Comparison of ENCODE assay signal across 16 cellular contexts in the genomic region with DNA sequence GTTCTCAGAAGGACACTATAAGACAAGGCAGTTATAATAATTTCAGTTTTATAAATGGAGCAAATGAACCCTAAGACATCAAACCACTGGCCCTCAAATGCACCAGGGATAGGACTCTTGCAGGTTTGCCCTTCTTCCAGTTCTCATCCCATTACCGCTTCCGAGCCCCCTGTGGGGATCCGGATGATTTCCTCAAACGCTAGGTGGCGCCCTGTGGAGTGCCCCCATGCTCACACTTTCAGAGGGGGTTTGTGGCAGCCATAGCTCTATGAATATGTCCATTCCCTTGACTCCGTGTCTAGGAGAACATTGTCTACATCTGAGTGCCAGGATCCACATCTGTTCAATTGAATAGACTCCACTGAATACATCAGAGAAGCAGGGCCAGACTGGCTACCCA.
A peak's percentile ranks its signal among the peaks of the same experiment; 100 is the strongest.
DNase-seq lines count a peak whose midpoint lies in the region; ATAC-seq, FAIRE-seq and TF ChIP-seq lines count a peak whose summit lies in the region.
"Had no signal": no experiment of that assay in that cellular context is flagged by ENCODE, and none has a peak within 500 bp of the region (broad histone marks: within the 10 kb centered on the region; RNA-seq: fewer than 3 reads in every experiment).

No MANE protein-coding gene starts in this region.

- H2AFZ ChIP-seq in H9 (ENCODE audit: low read length) (no peak overlapping the region), GM12878 (ENCODE audit: control insufficient read depth, low read depth, low read length) (no peak overlapping the region)

- TF ChIP-seq POLR2A in GM12878 (IDR thresholded peaks at IDR 0.05; ENCODE audit: low read depth, low read length) = no peak
- TF ChIP-seq POLR2A in adrenal gland (IDR thresholded peaks at IDR 0.05) = no peak

- CTCF ChIA-PET in GM12878 (lab: Yijun Ruan, JAX) = interaction anchor here (0.6 kb wide), 1 partner anchor 66 kb away, joined by 3 read pairs; no protein-coding TSS in a partner anchor

- no peak overlapping the region for H2BK120ac ChIP-seq in H9 (ENCODE audit: low read depth, low read length, poor library complexity, severe bottlenecking)

- no peaks in the 10 kb centered on the region; the same call in 1 of the 2 replicates for H3K27me3 Mint-ChIP-seq in H9 (ENCODE audit: low read depth)
- H3K27me3 Mint-ChIP-seq: activated CD4-positive, alpha-beta T cell treated with anti-CD3 and anti-CD28 coated beads, Interleukin-2, amount 10 ng/mL, durations not matched to agents 7 days and 5 days; T-helper 17 cell had no signal

- H3K9me3 ChIP-seq in H9 (ENCODE audit: control insufficient read depth, low read depth, low read length) = no peaks in the 10 kb centered on the region
- H3K9me3 ChIP-seq in GM12878 (replicated peaks; ENCODE audit: control insufficient read depth, insufficient read depth, low read length) = no peaks in the 10 kb centered on the region
- no peaks in the 10 kb centered on the region for H3K9me3 ChIP-seq in adrenal gland (replicated peaks in 1 of 3)

- H4K20me1 ChIP-seq in H9 (ENCODE audit: control insufficient read depth, insufficient read depth, insufficient read length) = no peaks in the 10 kb centered on the region
- no peaks in the 10 kb centered on the region for H4K20me1 ChIP-seq in GM12878 (ENCODE audit: control insufficient read depth, insufficient read depth)

- no peak overlapping the region for H4K8ac ChIP-seq in H9 (replicated peaks; ENCODE audit: insufficient read length, low read depth, low read length)

- no peaks in the 10 kb centered on the region for H3K23me2 ChIP-seq in H9 (ENCODE audit: insufficient read length, low read depth, low read length, poor library complexity, severe bottlenecking)

- no peak overlapping the region for H3K14ac ChIP-seq in H9 (ENCODE audit: insufficient read depth, low read length)

- BruUV-seq in GM12878 (replicated peaks; lab: Mats Ljungman, UMichigan) = no TSS peak

- ATAC-seq in GM12878 (no peak), GM18511 (IDR thresholded peaks at IDR 0.05; ENCODE audit: unreplicated experiment) (no peak)
- ATAC-seq: mucosa of descending colon, T-helper 17 cell had no signal

- no peak for TF ChIP-seq EP300 in GM12878 (IDR thresholded peaks at IDR 0.05; ENCODE audit: borderline replicate concordance in 1 of 2, control insufficient read depth in 1 of 2, low read depth in 2 of 2, low read length in 2 of 2)

- 0 out of 4 replicates have a peak, but pooled peaks cover 0 to 3% of the 10 kb centered on the region in 2 experiments for H3K4me1 Mint-ChIP-seq in H9
- H3K4me1 Mint-ChIP-seq: activated CD4-positive, alpha-beta T cell treated with anti-CD3 and anti-CD28 coated beads, Interleukin-2, amount 10 ng/mL, durations not matched to agents 7 days and 5 days; T-helper 17 cell had no signal

- H3K4me3 ChIP-seq in GM12878 = no peak overlapping the region
- no peak overlapping the region for H3K4me3 ChIP-seq in kidney epithelial cell (ENCODE audit: low read depth, low read length)
- H3K4me3 ChIP-seq in adrenal gland = no peak overlapping the region
- H3K4me3 ChIP-seq: mucosa of descending colon had no signal

- no peak overlapping the region for H3K9ac ChIP-seq in H9 (ENCODE audit: extremely low read depth, insufficient read length, low read length)
- no peak overlapping the region for H3K9ac ChIP-seq in GM12878 (ENCODE audit: control insufficient read depth, insufficient read depth, low read length)
- H3K9ac ChIP-seq: KMS-11 had no signal

- POLR2A ChIA-PET in GM12878 (lab: Charles Lee) = no interaction called here

- H3K23ac ChIP-seq in H9 (ENCODE audit: insufficient read length, low read depth, low read length) = no peak overlapping the region

- H3K4me3 Mint-ChIP-seq in H9 = no peak overlapping the region
- H3K4me3 Mint-ChIP-seq: activated CD4-positive, alpha-beta T cell treated with anti-CD3 and anti-CD28 coated beads, Interleukin-2, amount 10 ng/mL, durations not matched to agents 7 days and 5 days; T-helper 17 cell had no signal

- H3K56ac ChIP-seq in H9 (ENCODE audit: insufficient read length, low read depth, low read length) = no peak overlapping the region

- H3K79me2 ChIP-seq in H9 (ENCODE audit: insufficient read depth, low read length) = no peaks in the 10 kb centered on the region; the same call in 1 of the 2 replicates
- no peaks in the 10 kb centered on the region for H3K79me2 ChIP-seq in GM12878 (ENCODE audit: control insufficient read depth, insufficient read depth, low read length)

- H3K36me3 ChIP-seq in GM12878 (ENCODE audit: control insufficient read depth in 2 of 2, insufficient read depth in 2 of 2, low read length in 1 of 2) (no peaks in the 10 kb centered on the region), kidney epithelial cell (ENCODE audit: control insufficient read depth, insufficient read depth, low read length) (no peaks in the 10 kb centered on the region), adrenal gland (replicated peaks in 1 of 2) (no peaks in the 10 kb centered on the region)

- no peak overlapping the region for H2BK20ac ChIP-seq in H9 (ENCODE audit: low read depth, low read length, poor library complexity, severe bottlenecking)

- H4K91ac ChIP-seq in H9 (ENCODE audit: insufficient read length, low read depth, low read length) = no peak overlapping the region

- RAD21 ChIA-PET in GM12878 (lab: Charles Lee; ENCODE audit: unreplicated experiment) = no interaction called here

- H2BK15ac ChIP-seq in H9 (ENCODE audit: low read depth, low read length) = no peak overlapping the region

- no peak overlapping the region for H2BK12ac ChIP-seq in H9 (ENCODE audit: insufficient read length, low read depth, low read length)

- no peak overlapping the region for H3K18ac ChIP-seq in H9 (ENCODE audit: insufficient read length, low read depth, low read length)

- H2BK5ac ChIP-seq in H9 (ENCODE audit: insufficient read length, low read length) = no peak overlapping the region

- no peaks in the 10 kb centered on the region for H3K36me3 Mint-ChIP-seq in H9 (ENCODE audit: insufficient read depth in 1 of 3, low read depth in 3 of 3)

- TF ChIP-seq CTCF in D721Med (IDR thresholded peaks at IDR 0.05; ENCODE audit: insufficient read depth, missing control alignments) (peak; percentile 20), H9 (conservative IDR thresholded peaks at IDR 0.05) (peak; percentile 71), GM12878 (IDR thresholded peaks at IDR 0.05 in 2 of 3, conservative IDR thresholded peaks at IDR 0.05 in 1 of 3; ENCODE audit: control insufficient read depth in 2 of 3, extremely low read depth in 1 of 3, insufficient read depth in 1 of 3, low read depth in 3 of 3, low read length in 3 of 3) (peak; percentile 20 to 48 (median 35); a peak in 5 of 6 replicates), kidney epithelial cell (IDR thresholded peaks at IDR 0.05; ENCODE audit: insufficient read depth, low read length, poor library complexity, severe bottlenecking) (peak; percentile 19), adrenal gland (IDR thresholded peaks at IDR 0.05) (no peak)

- H3K9me3 Mint-ChIP-seq in H9 = no peaks in the 10 kb centered on the region

- DNase-seq in D721Med (ENCODE audit: insufficient read length, low spot score) = no peak
- DNase-seq in H9 = peak; percentile 39
- DNase-seq in GM12878 (ENCODE audit: low read depth, low spot score) = no peak
- DNase-seq in kidney epithelial cell (ENCODE audit: low read depth) = no peak
- no peak for DNase-seq in stimulated activated CD4-positive, alpha-beta T cell treated with anti-CD3 and anti-CD28 coated beads, Interleukin-1b, Interleukin-23, amount 100 ng/mL, for 48 hours
- DNase-seq in posterior cingulate gyrus = no peak
- no peak for DNase-seq in adrenal gland
- DNase-seq: activated CD4-positive, alpha-beta T cell treated with anti-CD3 and anti-CD28 coated beads, Interleukin-2, amount 10 ng/mL, durations not matched to agents 7 days and 5 days; central memory CD4-positive, alpha-beta T cell; GDM1; mucosa of descending colon; NCI-H187 treated with DMSO at 0.1 percent for 48 hours; T-helper 17 cell had no signal

- in situ Hi-C loops in GM12878 (cut with MboI) = no loop called here

- no peak overlapping the region for H3T11ph ChIP-seq in H9 (ENCODE audit: low read length)

- H3K4me2 ChIP-seq in H9 (ENCODE audit: insufficient read depth, insufficient read length, low read length) (no peak overlapping the region), GM12878 (ENCODE audit: control insufficient read depth, insufficient read depth) (no peak overlapping the region)
- H3K4me2 ChIP-seq: KMS-11 had no signal

- no CpG with 5 or more reads among the region's 6 CpGs for WGBS in H9 (ENCODE audit: extremely low coverage, insufficient read length, low lambda C conversion rate)
- WGBS in GM12878 (ENCODE audit: insufficient coverage, insufficient replicate concordance, low lambda C conversion rate, missing lambda C conversion rate) = 27% methylated on average over 6 of the region's 6 CpGs
- WGBS in adrenal gland, 4 donors = 61 to 73% (median 70%) methylated on average over 6 of the region's 6 CpGs

- H3K27me3 ChIP-seq in H9 (ENCODE audit: insufficient read depth, low read length) (no peaks in the 10 kb centered on the region), GM12878 (replicated peaks in 1 of 2; ENCODE audit: control insufficient read depth in 2 of 2, insufficient read depth in 2 of 2, low read length in 1 of 2) (peaks cover 0 to 1% of the 10 kb centered on the region in 2 experiments; a peak in 2 of 4 replicates), kidney epithelial cell (ENCODE audit: control insufficient read depth, insufficient read depth, low read length) (no peaks in the 10 kb centered on the region), adrenal gland (no peaks in the 10 kb centered on the region)

- 0 out of 2 replicates have a peak, but pooled peaks have one; percentile 19 for TF ChIP-seq RAD21 in GM12878 (IDR thresholded peaks at IDR 0.05; ENCODE audit: insufficient read depth, low read depth, low read length)

- intact Hi-C loops in GM12878 (cut with micrococcal nuclease; ENCODE audit: unreplicated experiment) (loop anchor here (2.0 kb wide), 1 partner anchor 216 kb away; no protein-coding TSS in a partner anchor), posterior cingulate gyrus (cut with DNase I) (no loop called here), adrenal gland (cut with DNase I) (no loop called here)

- no peak overlapping the region for H4K5ac ChIP-seq in H9 (ENCODE audit: insufficient read length, low read depth, low read length)

- FAIRE-seq in D721Med (lab: Jason Lieb, UNC) (no peak), GM12878 (lab: Jason Lieb, UNC) (no peak)

- SMC1A ChIA-PET in GM12878 (lab: Charles Lee; ENCODE audit: uncharacterized antibody, unreplicated experiment) = no interaction called here

- H2AK5ac ChIP-seq in H9 (ENCODE audit: insufficient read length, low read length) = no peak overlapping the region

- H3K4ac ChIP-seq in H9 (ENCODE audit: low read depth, low read length) = no peak overlapping the region

- H3K4me1 ChIP-seq in H9 (ENCODE audit: insufficient read depth, low read length) (no peaks in the 10 kb centered on the region), GM12878 (ENCODE audit: control insufficient read depth, insufficient read depth, low read length) (no peaks in the 10 kb centered on the region), adrenal gland (replicated peaks in 1 of 2) (no peaks in the 10 kb centered on the region)

- no peak overlapping the region for H3K27ac ChIP-seq in H9 (ENCODE audit: insufficient read length, low read depth, low read length)
- H3K27ac ChIP-seq in GM12878 (ENCODE audit: control insufficient read depth, insufficient read depth) = no peak overlapping the region
- no peak overlapping the region for H3K27ac ChIP-seq in adrenal gland
- H3K27ac ChIP-seq: KMS-11 had no signal

- no peak overlapping the region for H3K27ac Mint-ChIP-seq in H9
- H3K27ac Mint-ChIP-seq: activated CD4-positive, alpha-beta T cell treated with anti-CD3 and anti-CD28 coated beads, Interleukin-2, amount 10 ng/mL, durations not matched to agents 7 days and 5 days; activated T-helper 2 cell treated with anti-CD3 and anti-CD28 coated beads, Interferon-gamma antibody, Interleukin-2, Interleukin-4, amounts not matched to agents 10 μg/mL and 5 μg/mL and 100 μg/mL, durations not matched to agents 14 hours and 24 hours and 36 hours; T-helper 17 cell had no signal

- H3K79me1 ChIP-seq in H9 (ENCODE audit: insufficient read depth, low read depth, low read length, poor library complexity, severe bottlenecking) = no peaks in the 10 kb centered on the region

Comparison
In these comparisons a context has a peak if more than half of its experiments do, and no peak if none do; other contexts are left out.
1. CTCF ChIP-seq: peak in D721Med (single experiment), H9 (single experiment), GM12878 (3 of 3) and kidney epithelial cell (single experiment); none in adrenal gland (0 of 6).